In the genomic region with DNA sequence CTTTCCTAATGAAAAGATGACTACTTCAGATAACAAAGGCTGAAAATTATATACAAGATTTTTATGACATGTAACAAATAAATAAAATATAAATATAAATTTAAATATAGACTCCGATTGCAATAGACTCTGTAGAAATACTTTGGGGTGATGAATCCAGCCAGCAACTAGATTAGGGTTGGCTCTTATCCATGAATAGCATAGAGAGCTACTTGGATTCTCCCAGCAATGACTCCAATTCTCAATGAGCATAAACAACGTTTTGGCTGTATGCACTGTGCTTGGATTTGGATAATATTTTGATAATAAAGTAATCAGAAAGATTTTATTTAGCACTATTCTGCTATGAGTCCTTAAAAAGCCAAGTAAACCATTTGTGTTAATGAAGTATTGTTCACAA, we compare ENCODE assay signal across 16 cellular contexts. TPM values are rescaled to one million over a fixed set of nuclear protein-coding genes. Genes with fewer than 3 reads are reported as not detected.
DNase-seq lines count a peak whose midpoint lies in the region; ATAC-seq and TF ChIP-seq lines count a peak whose summit lies in the region.
"Had no signal": no experiment of that assay in that cellular context is flagged by ENCODE, and none has a peak within 500 bp of the region (broad histone marks: within the 10 kb centered on the region; RNA-seq: fewer than 3 reads in every experiment).

No MANE protein-coding gene starts in this region.

- H3K36me3 ChIP-seq in GM23248 (ENCODE audit: low read depth): no peaks in the 10 kb centered on the region
- H3K36me3 ChIP-seq: BLaER1 treated with 17β-estradiol and CSF1 and Interleukin-3, amounts not matched to agents 10 nM and 100 nM; SJSA1 had no signal

- H3K27me3 ChIP-seq in GM23248 (replicated peaks; ENCODE audit: insufficient read depth): no peaks in the 10 kb centered on the region
- H3K27me3 ChIP-seq: BLaER1 treated with 17β-estradiol and CSF1 and Interleukin-3, amounts not matched to agents 10 nM and 100 nM; SJSA1 had no signal

- POLR2A ChIA-PET in RWPE1 (lab: Yijun Ruan, JAX; ENCODE audit: low non-redundant PET): no interaction called here

- H3K27ac ChIP-seq in GM23248: no peak overlapping the region
- H3K27ac ChIP-seq in RWPE1: no peak overlapping the region
- H3K27ac ChIP-seq: A549; BLaER1 treated with 17β-estradiol and CSF1 and Interleukin-3, amounts not matched to agents 10 nM and 100 nM; SJSA1 had no signal

- peak; percentile 4 for DNase-seq in GM23248
- DNase-seq in NCI-H446 treated with DMSO at 0.1 percent for 48 hours (lab: John Stamatoyannopoulos, UW): peak; percentile 53
- peak; percentile 21 for DNase-seq in choroid plexus epithelial cell (ENCODE audit: low read depth)
- DNase-seq in left kidney (ENCODE audit: low read depth, low spot score): peak; percentile 2
- DNase-seq in cerebellar nuclear complex (lab: John Stamatoyannopoulos, UW): no peak
- DNase-seq in RWPE1 (ENCODE audit: low spot score): no peak
- DNase-seq: CD8-positive, alpha-beta memory T cell; MM.1S; NCI-H1694 treated with DMSO at 0.1 percent for 48 hours; NCI-H524 treated with DMSO at 0.1 percent for 48 hours had no signal

- 69 to 72% methylated on average over 2 of the region's 2 CpGs for WGBS in GM23248 (ENCODE audit: low coverage in 1 of 2, low lambda C conversion rate in 2 of 2, missing lambda C conversion rate in 2 of 2), 2 experiments

- H4K20me1 ChIP-seq in GM23248 (ENCODE audit: insufficient read depth): no peaks in the 10 kb centered on the region
- H4K20me1 ChIP-seq: BLaER1 treated with 17β-estradiol and CSF1 and Interleukin-3, amounts not matched to agents 10 nM and 100 nM had no signal

- H2AFZ ChIP-seq in GM23248: no peak overlapping the region

- TF ChIP-seq CTCF in choroid plexus epithelial cell (conservative IDR thresholded peaks at IDR 0.05; ENCODE audit: low read depth, low read length) (no peak), RWPE1 (conservative IDR thresholded peaks at IDR 0.05; ENCODE audit: low read depth) (no peak)

- H3F3A ChIP-seq in GM23248 (ENCODE audit: insufficient read depth): peaks cover 18% of the 10 kb centered on the region

- peaks cover 16% of the 10 kb centered on the region for H3K4me1 ChIP-seq in GM23248 (ENCODE audit: insufficient read depth)
- H3K4me1 ChIP-seq: A549, SJSA1 had no signal

- in situ Hi-C loops in GM23248 (cut with MboI): no loop called here

- H3K4me2 ChIP-seq in GM23248 (ENCODE audit: unreplicated experiment): no peak overlapping the region
- H3K4me2 ChIP-seq: A549; BLaER1 treated with 17β-estradiol and CSF1 and Interleukin-3, amounts not matched to agents 10 nM and 100 nM had no signal

- no peaks in the 10 kb centered on the region for H3K79me2 ChIP-seq in GM23248 (ENCODE audit: insufficient read depth)

- H3K9me2 ChIP-seq in GM23248 (ENCODE audit: insufficient read depth): no peaks in the 10 kb centered on the region

- H3K4me3 ChIP-seq in GM23248 (no peak overlapping the region), choroid plexus epithelial cell (ENCODE audit: low read depth, low read length) (no peak overlapping the region)
- H3K4me3 ChIP-seq: A549; BLaER1 treated with 17β-estradiol and CSF1 and Interleukin-3, amounts not matched to agents 10 nM and 100 nM; SJSA1 had no signal

- no peak overlapping the region for H3K9ac ChIP-seq in GM23248
- H3K9ac ChIP-seq: BLaER1 treated with 17β-estradiol and CSF1 and Interleukin-3, amounts not matched to agents 10 nM and 100 nM had no signal

- no peaks in the 10 kb centered on the region for H3K9me3 ChIP-seq in GM23248 (ENCODE audit: low read depth)
- H3K9me3 ChIP-seq: A549; BLaER1 treated with 17β-estradiol and CSF1 and Interleukin-3, amounts not matched to agents 10 nM and 100 nM; SJSA1 had no signal

- ATAC-seq in SK-N-SH treated with all-trans-retinoic acid at 6 μM for 48 hours: no peak
- ATAC-seq: A549, Panc1 had no signal

- CTCF ChIA-PET in RWPE1 (lab: Yijun Ruan, JAX): no interaction called here

TF ChIP-seq in SK-N-SH treated with all-trans-retinoic acid at 6 μM for 48 hours, 23 proteins besides CTCF, POLR2A, EP300 and RAD21 (continues in another document):
- TF ChIP-seq TOX (CRISPR knock-in tag; IDR thresholded peaks at IDR 0.05; ENCODE audit: borderline replicate concordance) (no peak), PPARA (CRISPR knock-in tag; IDR thresholded peaks at IDR 0.05; ENCODE audit: borderline replicate concordance) (no peak), CSRNP3 (CRISPR knock-in tag; IDR thresholded peaks at IDR 0.05) (no peak), OSR1 (CRISPR knock-in tag; IDR thresholded peaks at IDR 0.05) (no peak), TCF4 (CRISPR knock-in tag; IDR thresholded peaks at IDR 0.05; ENCODE audit: borderline replicate concordance) (no peak), ZFP3 (CRISPR knock-in tag; IDR thresholded peaks at IDR 0.05) (no peak), ZFP30 (CRISPR knock-in tag; IDR thresholded peaks at IDR 0.05) (no peak), ZNF565 (CRISPR knock-in tag; conservative IDR thresholded peaks at IDR 0.05; ENCODE audit: low read depth) (no peak), BACH2 (CRISPR knock-in tag; IDR thresholded peaks at IDR 0.05; ENCODE audit: borderline replicate concordance) (no peak), SNAI2 (CRISPR knock-in tag; IDR thresholded peaks at IDR 0.05) (no peak), GLIS3 (CRISPR knock-in tag; IDR thresholded peaks at IDR 0.05) (no peak), ZC3H10 (CRISPR knock-in tag; IDR thresholded peaks at IDR 0.05) (no peak)
- TF ChIP-seq, protein P1, sequence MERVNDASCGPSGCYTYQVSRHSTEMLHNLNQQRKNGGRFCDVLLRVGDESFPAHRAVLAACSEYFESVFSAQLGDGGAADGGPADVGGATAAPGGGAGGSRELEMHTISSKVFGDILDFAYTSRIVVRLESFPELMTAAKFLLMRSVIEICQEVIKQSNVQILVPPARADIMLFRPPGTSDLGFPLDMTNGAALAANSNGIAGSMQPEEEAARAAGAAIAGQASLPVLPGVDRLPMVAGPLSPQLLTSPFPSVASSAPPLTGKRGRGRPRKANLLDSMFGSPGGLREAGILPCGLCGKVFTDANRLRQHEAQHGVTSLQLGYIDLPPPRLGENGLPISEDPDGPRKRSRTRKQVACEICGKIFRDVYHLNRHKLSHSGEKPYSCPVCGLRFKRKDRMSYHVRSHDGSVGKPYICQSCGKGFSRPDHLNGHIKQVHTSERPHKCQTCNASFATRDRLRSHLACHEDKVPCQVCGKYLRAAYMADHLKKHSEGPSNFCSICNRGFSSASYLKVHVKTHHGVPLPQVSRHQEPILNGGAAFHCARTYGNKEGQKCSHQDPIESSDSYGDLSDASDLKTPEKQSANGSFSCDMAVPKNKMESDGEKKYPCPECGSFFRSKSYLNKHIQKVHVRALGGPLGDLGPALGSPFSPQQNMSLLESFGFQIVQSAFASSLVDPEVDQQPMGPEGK (CRISPR knock-in tag; IDR thresholded peaks at IDR 0.05; ENCODE audit: borderline replicate concordance): no peak
- TF ChIP-seq, protein P2, sequence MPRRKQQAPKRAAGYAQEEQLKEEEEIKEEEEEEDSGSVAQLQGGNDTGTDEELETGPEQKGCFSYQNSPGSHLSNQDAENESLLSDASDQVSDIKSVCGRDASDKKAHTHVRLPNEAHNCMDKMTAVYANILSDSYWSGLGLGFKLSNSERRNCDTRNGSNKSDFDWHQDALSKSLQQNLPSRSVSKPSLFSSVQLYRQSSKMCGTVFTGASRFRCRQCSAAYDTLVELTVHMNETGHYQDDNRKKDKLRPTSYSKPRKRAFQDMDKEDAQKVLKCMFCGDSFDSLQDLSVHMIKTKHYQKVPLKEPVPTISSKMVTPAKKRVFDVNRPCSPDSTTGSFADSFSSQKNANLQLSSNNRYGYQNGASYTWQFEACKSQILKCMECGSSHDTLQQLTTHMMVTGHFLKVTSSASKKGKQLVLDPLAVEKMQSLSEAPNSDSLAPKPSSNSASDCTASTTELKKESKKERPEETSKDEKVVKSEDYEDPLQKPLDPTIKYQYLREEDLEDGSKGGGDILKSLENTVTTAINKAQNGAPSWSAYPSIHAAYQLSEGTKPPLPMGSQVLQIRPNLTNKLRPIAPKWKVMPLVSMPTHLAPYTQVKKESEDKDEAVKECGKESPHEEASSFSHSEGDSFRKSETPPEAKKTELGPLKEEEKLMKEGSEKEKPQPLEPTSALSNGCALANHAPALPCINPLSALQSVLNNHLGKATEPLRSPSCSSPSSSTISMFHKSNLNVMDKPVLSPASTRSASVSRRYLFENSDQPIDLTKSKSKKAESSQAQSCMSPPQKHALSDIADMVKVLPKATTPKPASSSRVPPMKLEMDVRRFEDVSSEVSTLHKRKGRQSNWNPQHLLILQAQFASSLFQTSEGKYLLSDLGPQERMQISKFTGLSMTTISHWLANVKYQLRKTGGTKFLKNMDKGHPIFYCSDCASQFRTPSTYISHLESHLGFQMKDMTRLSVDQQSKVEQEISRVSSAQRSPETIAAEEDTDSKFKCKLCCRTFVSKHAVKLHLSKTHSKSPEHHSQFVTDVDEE (CRISPR knock-in tag; IDR thresholded peaks at IDR 0.05): no peak
- TF ChIP-seq, protein P3, sequence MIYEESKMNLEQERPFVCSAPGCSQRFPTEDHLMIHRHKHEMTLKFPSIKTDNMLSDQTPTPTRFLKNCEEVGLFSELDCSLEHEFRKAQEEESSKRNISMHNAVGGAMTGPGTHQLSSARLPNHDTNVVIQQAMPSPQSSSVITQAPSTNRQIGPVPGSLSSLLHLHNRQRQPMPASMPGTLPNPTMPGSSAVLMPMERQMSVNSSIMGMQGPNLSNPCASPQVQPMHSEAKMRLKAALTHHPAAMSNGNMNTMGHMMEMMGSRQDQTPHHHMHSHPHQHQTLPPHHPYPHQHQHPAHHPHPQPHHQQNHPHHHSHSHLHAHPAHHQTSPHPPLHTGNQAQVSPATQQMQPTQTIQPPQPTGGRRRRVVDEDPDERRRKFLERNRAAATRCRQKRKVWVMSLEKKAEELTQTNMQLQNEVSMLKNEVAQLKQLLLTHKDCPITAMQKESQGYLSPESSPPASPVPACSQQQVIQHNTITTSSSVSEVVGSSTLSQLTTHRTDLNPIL (CRISPR knock-in tag; IDR thresholded peaks at IDR 0.05; ENCODE audit: low read depth): no peak

RNA-seq across cellular contexts. Expression of gene LRFN5, which starts 58.0 kb away (rescaled TPM):
- 0.54 and 2.1 TPM in 2 replicates for total RNA-seq in GM23248 (2014; rRNA removed; shearing (Covaris generic))
- 0.43 and 0.54 TPM in 2 replicates for polyA plus RNA-seq in GM23248 (2016; fragmentation: Nextera tagmentation; extraction: Ambion mirVana)
- total RNA-seq: CD8-positive, alpha-beta memory T cell; LHCN-M2; SJSA1 had no signal
- polyA plus RNA-seq: A549; CD8-positive, alpha-beta memory T cell had no signal

Comparison
In these comparisons a context has a peak if more than half of its experiments do, and no peak if none do; other contexts are left out.
1. DNase-seq: peak in GM23248 (single experiment), NCI-H446 treated with DMSO at 0.1 percent for 48 hours (single experiment), choroid plexus epithelial cell (single experiment) and left kidney (single experiment); none in cerebellar nuclear complex (0 of 2) and RWPE1 (single experiment).